Comparison of ENCODE assay signal across 8 cellular contexts in genomic region chr20:50794846-50795634, GRCh38. TPM values are rescaled to one million over a fixed set of nuclear protein-coding genes. Genes with fewer than 3 reads are reported as not detected.
DNase-seq lines count a peak whose midpoint lies in the region; ATAC-seq lines count a peak whose summit lies in the region.

Gene BCAS4 (plus strand): TSS chr20:50795061. CDS start chr20:50795084, 23 bp downstream.

- no peaks in the 10 kb centered on the region for H3K36me3 Mint-ChIP-seq in activated T-helper 2 cell treated with anti-CD3 and anti-CD28 coated beads, Interferon-gamma antibody, Interleukin-2, Interleukin-4, amounts not matched to agents 10 μg/mL and 5 μg/mL and 100 μg/mL, durations not matched to agents 14 hours and 24 hours and 36 hours (ENCODE audit: low read depth)

- intact Hi-C loops in activated T-helper 2 cell treated with anti-CD3 and anti-CD28 coated beads, Interferon-gamma antibody, Interleukin-2, Interleukin-4, amounts not matched to agents 10 μg/mL and 5 μg/mL and 100 μg/mL, durations not matched to agents 14 hours and 24 hours and 36 hours (cut with micrococcal nuclease) = loop anchor here (1.0 kb wide), 1 partner anchor 134 kb away; no protein-coding TSS in a partner anchor

- H3K4me3 ChIP-seq in neuron (ENCODE audit: low read length) = peak within 1 kb of the TSS; percentile 93

- DNase-seq in D341Med (ENCODE audit: low spot score) (peak; percentile 97), HPDE6-E6E7 (ENCODE audit: extremely low spot score) (peak; percentile 99), RPMI7951 (ENCODE audit: low read depth) (peak; percentile 79), fibroblast of the conjunctiva (ENCODE audit: low read depth) (peak; percentile 60), stromal cell of bone marrow (ENCODE audit: low read depth) (peak; percentile 49)
- peak; percentile 82 for DNase-seq in activated T-helper 2 cell treated with anti-CD3 and anti-CD28 coated beads, Interferon-gamma antibody, Interleukin-2, Interleukin-4, amounts not matched to agents 10 μg/mL and 5 μg/mL and 100 μg/mL, durations not matched to agents 14 hours and 24 hours and 36 hours (ENCODE audit: low spot score)

- H3K36me3 ChIP-seq in neuron (ENCODE audit: insufficient read depth, low read length) = no peaks in the 10 kb centered on the region

- peak; percentile 68 for ATAC-seq in GM19467 (IDR thresholded peaks at IDR 0.05; ENCODE audit: unreplicated experiment)

- H3K9me3 Mint-ChIP-seq in activated T-helper 2 cell treated with anti-CD3 and anti-CD28 coated beads, Interferon-gamma antibody, Interleukin-2, Interleukin-4, amounts not matched to agents 10 μg/mL and 5 μg/mL and 100 μg/mL, durations not matched to agents 14 hours and 24 hours and 36 hours = no peaks in the 10 kb centered on the region

- H3K4me1 Mint-ChIP-seq in activated T-helper 2 cell treated with anti-CD3 and anti-CD28 coated beads, Interferon-gamma antibody, Interleukin-2, Interleukin-4, amounts not matched to agents 10 μg/mL and 5 μg/mL and 100 μg/mL, durations not matched to agents 14 hours and 24 hours and 36 hours (ENCODE audit: low read depth) = peaks cover 13% of the 10 kb centered on the region

- no peaks in the 10 kb centered on the region for H3K9me3 ChIP-seq in neuron (ENCODE audit: low read length)

- H3K27me3 Mint-ChIP-seq in activated T-helper 2 cell treated with anti-CD3 and anti-CD28 coated beads, Interferon-gamma antibody, Interleukin-2, Interleukin-4, amounts not matched to agents 10 μg/mL and 5 μg/mL and 100 μg/mL, durations not matched to agents 14 hours and 24 hours and 36 hours (ENCODE audit: low read depth) = no peaks in the 10 kb centered on the region

- no peak within 1 kb of the TSS for H3K27ac Mint-ChIP-seq in activated T-helper 2 cell treated with anti-CD3 and anti-CD28 coated beads, Interferon-gamma antibody, Interleukin-2, Interleukin-4, amounts not matched to agents 10 μg/mL and 5 μg/mL and 100 μg/mL, durations not matched to agents 14 hours and 24 hours and 36 hours

- peak within 1 kb of the TSS; percentile 82 for H3K4me3 Mint-ChIP-seq in activated T-helper 2 cell treated with anti-CD3 and anti-CD28 coated beads, Interferon-gamma antibody, Interleukin-2, Interleukin-4, amounts not matched to agents 10 μg/mL and 5 μg/mL and 100 μg/mL, durations not matched to agents 14 hours and 24 hours and 36 hours (ENCODE audit: low read depth)

- H3K27me3 ChIP-seq in neuron (ENCODE audit: insufficient read depth, low read length) = no peaks in the 10 kb centered on the region

- H2AFZ ChIP-seq in neuron (ENCODE audit: low read depth, low read length) = peak within 1 kb of the TSS; percentile 97

- H3K4me1 ChIP-seq in neuron (ENCODE audit: insufficient read depth, low read length) = peaks cover 10% of the 10 kb centered on the region

RNA-seq across cellular contexts. Expression of gene BCAS4, which starts in this region (rescaled TPM):
- total RNA-seq in RPMI7951 (2014; rRNA removed; shearing (Covaris generic)) = 5.9 and 11.6 TPM in 2 replicates
- total RNA-seq in activated T-helper 2 cell treated with anti-CD3 and anti-CD28 coated beads, Interferon-gamma antibody, Interleukin-2, Interleukin-4, amounts not matched to agents 10 μg/mL and 5 μg/mL and 100 μg/mL, durations not matched to agents 14 hours and 24 hours and 36 hours = 7.4 and 8.7 TPM in 2 replicates

Comparison
In these comparisons a context has a peak if more than half of its experiments do, and no peak if none do; other contexts are left out.
1. Peak in every context shown above with its lines: DNase-seq, ATAC-seq and H3K4me3 ChIP-seq.
2. DNase-seq: peak in every context shown above with its lines; median percentile 99 in HPDE6-E6E7; 97 in D341Med; 82 in activated T-helper 2 cell treated with anti-CD3 and anti-CD28 coated beads, Interferon-gamma antibody, Interleukin-2, Interleukin-4, amounts not matched to agents 10 μg/mL and 5 μg/mL and 100 μg/mL, durations not matched to agents 14 hours and 24 hours and 36 hours; 79 in RPMI7951; 60 in fibroblast of the conjunctiva; 49 in stromal cell of bone marrow.